Comparison of ENCODE assay signal across 25 cellular contexts in the genomic region with DNA sequence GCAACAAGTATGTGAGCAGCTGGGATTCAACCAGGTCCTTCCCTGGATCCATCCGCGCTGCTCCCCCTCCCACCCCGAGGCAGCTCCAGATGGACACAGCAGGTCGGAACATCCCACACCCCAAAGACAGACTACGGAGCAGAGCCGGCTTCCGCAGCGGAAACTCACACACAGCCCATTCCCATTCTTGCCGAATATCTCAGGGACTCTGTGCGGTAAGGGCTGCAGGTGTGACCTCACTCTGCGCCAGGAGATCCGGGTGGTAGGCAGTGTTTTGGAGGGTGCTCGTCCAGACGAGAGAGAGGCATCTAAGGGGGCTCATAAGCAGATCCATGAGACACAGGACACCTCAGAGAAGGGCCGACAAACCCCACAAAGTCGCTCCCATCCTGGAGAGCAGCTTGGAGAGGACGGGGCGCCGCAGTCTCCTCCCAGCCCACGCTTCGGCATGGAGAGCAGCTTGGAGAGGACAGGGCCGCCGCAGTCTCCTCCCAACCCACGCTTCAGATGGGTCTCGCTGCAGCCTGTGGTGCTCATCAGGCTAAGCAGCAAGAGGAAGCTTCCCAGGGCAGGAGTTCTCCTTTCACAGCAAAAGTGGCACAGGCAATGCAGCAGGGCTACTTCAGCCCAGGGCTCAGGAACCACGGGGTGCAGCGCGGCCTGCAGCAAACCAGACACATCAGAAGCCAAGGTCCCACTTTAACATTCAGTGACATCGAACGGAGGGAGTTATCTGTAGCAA.
A peak's percentile ranks its signal among the peaks of the same experiment; 100 is the strongest.
DNase-seq lines count a peak whose midpoint lies in the region; ATAC-seq and TF ChIP-seq lines count a peak whose summit lies in the region.
"Had no signal": no experiment of that assay in that cellular context is flagged by ENCODE, and none has a peak within 500 bp of the region (broad histone marks: within the 10 kb centered on the region; RNA-seq: fewer than 3 reads in every experiment).

No MANE protein-coding gene starts in this region.

- no peaks in the 10 kb centered on the region for H3K36me3 Mint-ChIP-seq in activated CD4-positive, alpha-beta T cell treated with anti-CD3 and anti-CD28 coated beads for 36 hours (ENCODE audit: low read depth)
- H3K36me3 Mint-ChIP-seq: activated CD8-positive, alpha-beta memory T cell treated with anti-CD3 and anti-CD28 coated beads, Interleukin-2, amount 10 ng/mL, durations not matched to agents 7 days and 5 days; CD8-positive, alpha-beta memory T cell; naive B cell had no signal

- 95 to 96% methylated on average over 18 to 25 of the region's 30 CpGs for WGBS in thyroid gland, 2 donors

- peaks cover 13% of the 10 kb centered on the region for H3K4me1 Mint-ChIP-seq in activated CD4-positive, alpha-beta T cell treated with anti-CD3 and anti-CD28 coated beads for 36 hours

- peaks cover 17% of the 10 kb centered on the region for H3K79me2 ChIP-seq in MM.1S (ENCODE audit: low read length)

- H3K36me3 ChIP-seq in MM.1S (replicated peaks; ENCODE audit: insufficient read depth, low read length) = no peaks in the 10 kb centered on the region
- no peaks in the 10 kb centered on the region for H3K36me3 ChIP-seq in muscle layer of colon (ENCODE audit: insufficient read depth, low read length)
- no peaks in the 10 kb centered on the region for H3K36me3 ChIP-seq in gastrocnemius medialis
- H3K36me3 ChIP-seq in effector memory CD4-positive, alpha-beta T cell (ENCODE audit: control insufficient read depth, insufficient read depth, low read length) = no peaks in the 10 kb centered on the region
- H3K36me3 ChIP-seq in thyroid gland = no peaks in the 10 kb centered on the region
- H3K36me3 ChIP-seq: breast epithelium had no signal

- H3K9ac ChIP-seq in MM.1S (ENCODE audit: low read length) (peak overlapping the region; percentile 70), muscle layer of colon (ENCODE audit: low read length) (peak overlapping the region; percentile 55)
- H3K9ac ChIP-seq: parathyroid adenoma had no signal

- intact Hi-C loops in gastrocnemius medialis (cut with DNase I; ENCODE audit: low total_unique reads) = loop anchor here (2.0 to 5.0 kb wide), 4 partner anchors 109 to 538 kb away; a partner anchor contains a TSS
- intact Hi-C loops in thyroid gland (cut with DNase I) = loop anchor here (5.0 kb wide), 2 partner anchors 178 to 278 kb away; a partner anchor contains a TSS
- intact Hi-C loops in activated CD4-positive, alpha-beta T cell treated with anti-CD3 and anti-CD28 coated beads for 36 hours (cut with DNase I, micrococcal nuclease) = loop anchor here (2.0 to 5.0 kb wide), 3 partner anchors 273 to 301 kb away; no protein-coding TSS in a partner anchor

- no peak for TF ChIP-seq CTCF in MM.1S (IDR thresholded peaks at IDR 0.05; ENCODE audit: low read length)
- TF ChIP-seq CTCF in gastrocnemius medialis (IDR thresholded peaks at IDR 0.05 in 4 of 5, conservative IDR thresholded peaks at IDR 0.05 in 1 of 5) = no peak
- TF ChIP-seq CTCF in thyroid gland (IDR thresholded peaks at IDR 0.05) = no peak

- H3K4me2 ChIP-seq in MM.1S (ENCODE audit: low read depth, low read length) = peak overlapping the region; percentile 58; the same call in 1 of the 2 replicates

- H4K20me1 ChIP-seq in MM.1S (ENCODE audit: insufficient read depth, low read length) = no peaks in the 10 kb centered on the region

- H3K27me3 Mint-ChIP-seq in activated CD4-positive, alpha-beta T cell treated with anti-CD3 and anti-CD28 coated beads for 36 hours = no peaks in the 10 kb centered on the region

- H3K27me3 ChIP-seq in MM.1S (replicated peaks; ENCODE audit: insufficient read depth, low read length) = no peaks in the 10 kb centered on the region
- no peaks in the 10 kb centered on the region for H3K27me3 ChIP-seq in muscle layer of colon (ENCODE audit: control insufficient read depth in 1 of 2, insufficient read depth in 2 of 2, low read length in 2 of 2)
- H3K27me3 ChIP-seq in gastrocnemius medialis = no peaks in the 10 kb centered on the region
- no peaks in the 10 kb centered on the region for H3K27me3 ChIP-seq in effector memory CD4-positive, alpha-beta T cell (replicated peaks; ENCODE audit: control insufficient read depth, insufficient read depth, low read length, poor library complexity, severe bottlenecking)
- H3K27me3 ChIP-seq in thyroid gland = no peaks in the 10 kb centered on the region
- H3K27me3 ChIP-seq: breast epithelium had no signal

- peaks cover 14% of the 10 kb centered on the region for H3F3A ChIP-seq in MM.1S (ENCODE audit: insufficient read depth, low read length)

- no peaks in the 10 kb centered on the region for H3K9me3 ChIP-seq in MM.1S (replicated peaks; ENCODE audit: insufficient read depth, low read length)
- no peaks in the 10 kb centered on the region for H3K9me3 ChIP-seq in muscle layer of colon (ENCODE audit: low read length)
- no peaks in the 10 kb centered on the region for H3K9me3 ChIP-seq in gastrocnemius medialis
- H3K9me3 ChIP-seq in effector memory CD4-positive, alpha-beta T cell (ENCODE audit: control insufficient read depth, low read length) = no peaks in the 10 kb centered on the region
- H3K9me3 ChIP-seq in thyroid gland = no peaks in the 10 kb centered on the region
- H3K9me3 ChIP-seq: breast epithelium had no signal

- POLR2A ChIA-PET in activated CD4-positive, alpha-beta T cell treated with anti-CD3 and anti-CD28 coated beads for 36 hours (lab: Charles Lee) = no interaction called here

- CTCF ChIA-PET in activated CD4-positive, alpha-beta T cell treated with anti-CD3 and anti-CD28 coated beads for 36 hours (lab: Charles Lee) = no interaction called here

- H3K27ac Mint-ChIP-seq in activated CD4-positive, alpha-beta T cell treated with anti-CD3 and anti-CD28 coated beads for 36 hours = no peak overlapping the region
- H3K27ac Mint-ChIP-seq: activated CD8-positive, alpha-beta memory T cell treated with anti-CD3 and anti-CD28 coated beads, Interleukin-2, amount 10 ng/mL, durations not matched to agents 7 days and 5 days had no signal

- ATAC-seq in gastrocnemius medialis (no peak), HG02571 (IDR thresholded peaks at IDR 0.05; ENCODE audit: unreplicated experiment) (no peak)
- no peak for ATAC-seq in activated CD4-positive, alpha-beta T cell treated with anti-CD3 and anti-CD28 coated beads for 36 hours
- ATAC-seq: activated CD8-positive, alpha-beta memory T cell treated with anti-CD3 and anti-CD28 coated beads, Interleukin-2, amount 10 ng/mL, durations not matched to agents 7 days and 5 days; stimulated activated naive CD8-positive, alpha-beta T cell treated with anti-CD3 and anti-CD28 coated beads, Interleukin-15, Interleukin-2, amounts not matched to agents 100 U/mL and 50 U/mL, for 24 hours had no signal

- H3K4me3 Mint-ChIP-seq in activated CD4-positive, alpha-beta T cell treated with anti-CD3 and anti-CD28 coated beads for 36 hours = no peak overlapping the region
- H3K4me3 Mint-ChIP-seq: activated CD8-positive, alpha-beta memory T cell treated with anti-CD3 and anti-CD28 coated beads, Interleukin-2, amount 10 ng/mL, durations not matched to agents 7 days and 5 days; CD8-positive, alpha-beta memory T cell; naive B cell had no signal

- no peak overlapping the region for H2AFZ ChIP-seq in MM.1S (ENCODE audit: low read length)
- H2AFZ ChIP-seq: parathyroid adenoma had no signal

- no peaks in the 10 kb centered on the region for H3K9me3 Mint-ChIP-seq in activated CD4-positive, alpha-beta T cell treated with anti-CD3 and anti-CD28 coated beads for 36 hours (ENCODE audit: low read depth)
- H3K9me3 Mint-ChIP-seq: CD8-positive, alpha-beta memory T cell had no signal

- peak; percentile 18 for DNase-seq in MM.1S
- DNase-seq in gastrocnemius medialis = no peak
- DNase-seq in effector memory CD4-positive, alpha-beta T cell = no peak
- no peak for DNase-seq in thyroid gland
- no peak for DNase-seq in activated CD4-positive, alpha-beta T cell treated with anti-CD3 and anti-CD28 coated beads for 36 hours
- DNase-seq: activated CD4-positive, alpha-beta T cell treated with anti-CD3 and anti-CD28 coated beads for 48 hours; activated CD8-positive, alpha-beta memory T cell treated with anti-CD3 and anti-CD28 coated beads, Interleukin-2, amount 10 ng/mL, durations not matched to agents 7 days and 5 days; CD8-positive, alpha-beta memory T cell; DND-41; foreskin fibroblast; HCEC 1CT; islet precursor cell; Karpas-422; naive B cell; NCI-H1092 treated with DMSO at 0.1 percent for 48 hours; NCI-H2171; small intestine; stimulated activated CD4-positive, alpha-beta T cell treated with anti-CD3 and anti-CD28 coated beads, Interleukin-4, amount 100 ng/mL, for 1 hour; stimulated activated naive CD8-positive, alpha-beta T cell treated with anti-CD3 and anti-CD28 coated beads, Interleukin-15, Interleukin-2, amounts not matched to agents 100 U/mL and 50 U/mL, for 24 hours had no signal

- H3K4me3 ChIP-seq in MM.1S (ENCODE audit: low read length) = no peak overlapping the region
- peak overlapping the region in 1 of 2 donors; percentile 4 for H3K4me3 ChIP-seq in muscle layer of colon (ENCODE audit: low read depth in 1 of 2, low read length in 2 of 2)
- H3K4me3 ChIP-seq in gastrocnemius medialis = no peak overlapping the region
- H3K4me3 ChIP-seq in effector memory CD4-positive, alpha-beta T cell (ENCODE audit: insufficient read depth, low read depth, low read length, poor library complexity, severe bottlenecking) = no peak overlapping the region
- no peak overlapping the region for H3K4me3 ChIP-seq in thyroid gland (replicated peaks in 1 of 3)
- H3K4me3 ChIP-seq: breast epithelium had no signal

- no peaks in the 10 kb centered on the region for H3K9me2 ChIP-seq in MM.1S (replicated peaks; ENCODE audit: insufficient read depth, low read length)

- in situ Hi-C loops in gastrocnemius medialis (cut with MboI; ENCODE audit: low sequenced_read_pairs in 4 of 4) = loop anchor here (10.0 to 25.0 kb wide), 3 partner anchors 178 to 285 kb away; a partner anchor contains a TSS

- H3K4me1 ChIP-seq in MM.1S (ENCODE audit: low read length) (peaks cover 46% of the 10 kb centered on the region), muscle layer of colon (ENCODE audit: insufficient read depth, low read length) (peaks cover 65% of the 10 kb centered on the region), gastrocnemius medialis (peaks cover 20 to 22% of the 10 kb centered on the region in 2 donors), thyroid gland (peaks cover 7 to 9% of the 10 kb centered on the region in 2 donors)
- no peaks in the 10 kb centered on the region for H3K4me1 ChIP-seq in effector memory CD4-positive, alpha-beta T cell (ENCODE audit: control insufficient read depth, insufficient read depth, low read length, poor library complexity, severe bottlenecking)
- H3K4me1 ChIP-seq: parathyroid adenoma had no signal

- H3K27ac ChIP-seq in MM.1S (ENCODE audit: low read length) = peak overlapping the region; percentile 97
- H3K27ac ChIP-seq in angular gyrus (ENCODE audit: low read depth, low read length) = peak overlapping the region; percentile 83
- peak overlapping the region; percentile 70 for H3K27ac ChIP-seq in muscle layer of colon (ENCODE audit: low read depth, low read length)
- peak overlapping the region; percentile 69 to 80 (median 78) for H3K27ac ChIP-seq in gastrocnemius medialis
- no peak overlapping the region for H3K27ac ChIP-seq in effector memory CD4-positive, alpha-beta T cell (ENCODE audit: insufficient read depth, low read length, poor library complexity, severe bottlenecking)
- no peak overlapping the region for H3K27ac ChIP-seq in thyroid gland
- H3K27ac ChIP-seq: breast epithelium, epithelial cell of prostate, parathyroid adenoma had no signal

- TF ChIP-seq POLR2A in gastrocnemius medialis (IDR thresholded peaks at IDR 0.05) = no peak
- no peak for TF ChIP-seq POLR2A in thyroid gland (IDR thresholded peaks at IDR 0.05)

Comparison
In these comparisons a context has a peak if more than half of its experiments do, and no peak if none do; other contexts are left out.
1. H3K27ac ChIP-seq: peak in MM.1S (single experiment), angular gyrus (single experiment), muscle layer of colon (single experiment) and gastrocnemius medialis (4 of 4); none in effector memory CD4-positive, alpha-beta T cell (single experiment) and thyroid gland (0 of 3).